8 cellular contexts compared by ENCODE assay signal in genomic region chr9:35826071-35826701, GRCh38. TPM values are rescaled to one million over a fixed set of nuclear protein-coding genes. Genes with fewer than 3 reads are reported as not detected.
DNase-seq lines count a peak whose midpoint lies in the region; ATAC-seq and TF ChIP-seq lines count a peak whose summit lies in the region.

No MANE protein-coding gene starts in this region.

- H3K27me3 Mint-ChIP-seq in type B pancreatic cell: no peaks in the 10 kb centered on the region

- H3K4me1 Mint-ChIP-seq in type B pancreatic cell (ENCODE audit: unreplicated experiment): peaks cover 30% of the 10 kb centered on the region

- TF ChIP-seq CTCF in LNCAP (IDR thresholded peaks at IDR 0.05) (peak; percentile 81), type B pancreatic cell (conservative IDR thresholded peaks at IDR 0.05) (peak; percentile 74)

- no peaks in the 10 kb centered on the region for H3K36me3 Mint-ChIP-seq in type B pancreatic cell

- ATAC-seq in GM19324 (IDR thresholded peaks at IDR 0.05; ENCODE audit: low FRiP score, unreplicated experiment) (peak; percentile 35), left lobe of liver (peak; percentile 67)

- peak; percentile 65 for DNase-seq in DMS153 treated with DMSO at 0.1 percent for 48 hours (lab: John Stamatoyannopoulos, UW; ENCODE audit: unreplicated experiment)
- peak; percentile 58 for DNase-seq in RPMI8226
- DNase-seq in central memory CD4-positive, alpha-beta T cell: peak; percentile 48
- DNase-seq in left lobe of liver (ENCODE audit: low spot score): no peak
- no peak for DNase-seq in type B pancreatic cell (ENCODE audit: extremely low spot score, unreplicated experiment)
- no peak for DNase-seq in islet precursor cell

- H3K9me3 Mint-ChIP-seq in type B pancreatic cell: no peaks in the 10 kb centered on the region

- H3K4me3 Mint-ChIP-seq in type B pancreatic cell: peak overlapping the region; percentile 74

- H3K27ac Mint-ChIP-seq in type B pancreatic cell: peak overlapping the region; percentile 1

RNA-seq across cellular contexts. Expression of gene FAM221B, which starts 2.3 kb away (rescaled TPM):
- not detected for total RNA-seq in left lobe of liver
- total RNA-seq in type B pancreatic cell (ENCODE audit: low replicate concordance): 1.1 TPM in 1 of 2 replicates, not detected in the other

RNA-seq across cellular contexts. Expression of gene TMEM8B, which starts 2.8 kb away (rescaled TPM):
- total RNA-seq in left lobe of liver: 4.4 TPM
- total RNA-seq in type B pancreatic cell (ENCODE audit: low replicate concordance): 13.8 and 27.2 TPM in 2 replicates

RNA-seq across cellular contexts. Expression of gene HINT2, which starts 11.3 kb away (rescaled TPM):
- total RNA-seq in left lobe of liver (71.5 TPM), type B pancreatic cell (ENCODE audit: low replicate concordance) (41.7 and 51.1 TPM in 2 replicates)

RNA-seq across cellular contexts. Expression of gene SPAG8, which starts 14.1 kb away (rescaled TPM):
- 0.50 TPM for total RNA-seq in left lobe of liver
- total RNA-seq in type B pancreatic cell (ENCODE audit: low replicate concordance): 0.71 and 14.2 TPM in 2 replicates

RNA-seq across cellular contexts. Expression of gene NPR2, which starts 34.8 kb away (rescaled TPM):
- total RNA-seq in left lobe of liver: 3.3 TPM
- 4.2 and 23.3 TPM in 2 replicates for total RNA-seq in type B pancreatic cell (ENCODE audit: low replicate concordance)

Comparison
In these comparisons a context has a peak if more than half of its experiments do, and no peak if none do; other contexts are left out.
1. DNase-seq: peak in DMS153 treated with DMSO at 0.1 percent for 48 hours (single experiment), RPMI8226 (single experiment) and central memory CD4-positive, alpha-beta T cell (single experiment); none in left lobe of liver (single experiment), type B pancreatic cell (single experiment) and islet precursor cell (single experiment).